1 cellular context compared by ENCODE assay signal in genomic region chr11:57458410-57459111, GRCh38.
TF ChIP-seq lines count a peak whose summit lies in the region.

No MANE protein-coding gene starts in this region.

TF ChIP-seq in HEK293, 187 proteins besides CTCF, POLR2A, EP300 and RAD21 (continued from another document and continues in another):
- TF ChIP-seq ZNF692 (tag by site-specific recombination; IDR thresholded peaks at IDR 0.05) (no peak), ZNF10 (tag by site-specific recombination; IDR thresholded peaks at IDR 0.05) (no peak), ZNF184 (tag by site-specific recombination; IDR thresholded peaks at IDR 0.05) (no peak), ZNF37A (tag by site-specific recombination; IDR thresholded peaks at IDR 0.05) (no peak), ZNF791 (tag by site-specific recombination; IDR thresholded peaks at IDR 0.05) (no peak), ZNF366 (tag by site-specific recombination; conservative IDR thresholded peaks at IDR 0.05) (peak; percentile 96), ZBTB21 (tag by site-specific recombination; IDR thresholded peaks at IDR 0.05) (no peak), KLF10 (tag by site-specific recombination; IDR thresholded peaks at IDR 0.05) (peak; percentile 30; the same call in 1 of the 2 replicates), KLF9 (tag by site-specific recombination; IDR thresholded peaks at IDR 0.05; ENCODE audit: low read depth) (no peak), ZNF660 (tag by site-specific recombination; IDR thresholded peaks at IDR 0.05) (no peak), YY2 (tag by site-specific recombination; IDR thresholded peaks at IDR 0.05) (no peak), ZFP3 (tag by site-specific recombination; IDR thresholded peaks at IDR 0.05; ENCODE audit: low read depth) (no peak), ZNF202 (tag by site-specific recombination; IDR thresholded peaks at IDR 0.05; ENCODE audit: borderline replicate concordance) (peak; percentile 94), ZNF112 (tag by site-specific recombination; IDR thresholded peaks at IDR 0.05) (no peak), REST (tag by site-specific recombination; IDR thresholded peaks at IDR 0.05) (no peak), ZBTB10 (tag by site-specific recombination; IDR thresholded peaks at IDR 0.05) (peak; percentile 88), ZNF221 (tag by site-specific recombination; IDR thresholded peaks at IDR 0.05; ENCODE audit: borderline replicate concordance) (no peak), PRDM2 (tag by site-specific recombination; IDR thresholded peaks at IDR 0.05; ENCODE audit: borderline replicate concordance) (no peak), YY1 (tag by site-specific recombination; IDR thresholded peaks at IDR 0.05) (no peak), ZNF843 (tag by site-specific recombination; IDR thresholded peaks at IDR 0.05) (no peak), SP2 (tag by site-specific recombination; IDR thresholded peaks at IDR 0.05) (peak; percentile 62), PRDM4 (tag by site-specific recombination; IDR thresholded peaks at IDR 0.05) (no peak), ZNF157 (tag by site-specific recombination; IDR thresholded peaks at IDR 0.05) (no peak), ZBTB1 (tag by site-specific recombination; IDR thresholded peaks at IDR 0.05) (no peak), ZNF26 (tag by site-specific recombination; IDR thresholded peaks at IDR 0.05) (no peak), ZNF549 (tag by site-specific recombination; IDR thresholded peaks at IDR 0.05) (no peak), ZNF626 (tag by site-specific recombination; IDR thresholded peaks at IDR 0.05) (no peak), TSHZ1 (tag by site-specific recombination; IDR thresholded peaks at IDR 0.05; ENCODE audit: borderline replicate concordance) (no peak), ZNF140 (tag by site-specific recombination; IDR thresholded peaks at IDR 0.05) (no peak), ZBTB17 (tag by site-specific recombination; IDR thresholded peaks at IDR 0.05) (peak; percentile 65), ZNF18 (tag by site-specific recombination; IDR thresholded peaks at IDR 0.05) (no peak)
